In genomic region chr5:100950975-100951374, GRCh38 we compare ENCODE assay signal across 20 cellular contexts. TPM values are rescaled to one million over a fixed set of nuclear protein-coding genes. Genes with fewer than 3 reads are reported as not detected.
A peak's percentile ranks its signal among the peaks of the same experiment; 100 is the strongest.
DNase-seq lines count a peak whose midpoint lies in the region; ATAC-seq, FAIRE-seq and TF ChIP-seq lines count a peak whose summit lies in the region.
"Had no signal": no experiment of that assay in that cellular context is flagged by ENCODE, and none has a peak within 500 bp of the region (broad histone marks: within the 10 kb centered on the region; RNA-seq: fewer than 3 reads in every experiment).

No MANE protein-coding gene starts in this region.

- no peak overlapping the region for H4K8ac ChIP-seq in H1 (ENCODE audit: extremely low read depth, insufficient read depth, low read length)

- no peaks in the 10 kb centered on the region for H3K79me2 ChIP-seq in H1 (ENCODE audit: control insufficient read depth in 1 of 2, insufficient read depth in 2 of 2, low read length in 2 of 2)

- DNase-seq in SIG-M5 treated with dmso at 0.1 percent for 504 hours (lab: John Stamatoyannopoulos, UW; ENCODE audit: unreplicated experiment) = peak; percentile 72
- DNase-seq in SIG-M5 (lab: John Stamatoyannopoulos, UW) = no peak
- peak; percentile 90 for DNase-seq in NOMO-1 treated with DMSO at 0.1 percent for 48 hours (lab: John Stamatoyannopoulos, UW; ENCODE audit: unreplicated experiment)
- no peak for DNase-seq in H1 (ENCODE audit: low read depth in 1 of 2, low spot score in 2 of 2)
- DNase-seq in pons (ENCODE audit: low spot score) = peak; percentile 31
- no peak for DNase-seq in T-helper 2 cell
- no peak for DNase-seq in testis
- DNase-seq: KG1, MG63, NCI-H1436, NCI-H2029 treated with DMSO at 0.1 percent for 48 hours, NCI-H526 had no signal

- POLR2A ChIA-PET in H1 (lab: Charles Lee; ENCODE audit: partially characterized antibody) = no interaction called here

- H3K56ac ChIP-seq in H1 (replicated peaks; ENCODE audit: insufficient read length, low read depth, low read length) = no peak overlapping the region

- H3K27me3 ChIP-seq in H1 (replicated peaks in 1 of 4; ENCODE audit: control insufficient read depth in 3 of 4, extremely low read depth in 1 of 4, insufficient read depth in 3 of 4, low read length in 3 of 4) (no peaks in the 10 kb centered on the region), testis (no peaks in the 10 kb centered on the region)
- H3K27me3 ChIP-seq: MG63 had no signal

- H3K4me2 ChIP-seq in H1 (ENCODE audit: insufficient read depth in 1 of 2, low read depth in 2 of 2, low read length in 2 of 2) = no peak overlapping the region

- no peak overlapping the region for H2BK12ac ChIP-seq in H1 (ENCODE audit: low read depth, low read length)

- H2BK15ac ChIP-seq in H1 (ENCODE audit: low read length) = no peak overlapping the region

- ATAC-seq in GM21360 (IDR thresholded peaks at IDR 0.05; ENCODE audit: unreplicated experiment) = no peak
- ATAC-seq: GM12878, Panc1, Right ventricle myocardium inferior had no signal

- H3K4ac ChIP-seq in H1 (replicated peaks; ENCODE audit: insufficient read length, low read depth, low read length) = no peak overlapping the region

- no peak for TF ChIP-seq EP300 in H1 (IDR thresholded peaks at IDR 0.05; ENCODE audit: borderline replicate concordance in 1 of 2, low read depth in 2 of 2, low read length in 2 of 2)

- intact Hi-C loops in testis (cut with DNase I; ENCODE audit: low total_unique reads) = no loop called here

- H2AFZ ChIP-seq in H1 (ENCODE audit: low read length) = 0 out of 2 replicates have a peak overlapping the region, but pooled peaks have one; percentile 4

- CTCF ChIA-PET in H1 (lab: Charles Lee; ENCODE audit: partially characterized antibody) = interaction anchor here (0.6 kb wide), 1 partner anchor 306 kb away, joined by 3 read pairs; no protein-coding TSS in a partner anchor

- no peaks in the 10 kb centered on the region for H4K20me1 ChIP-seq in H1 (replicated peaks in 1 of 2; ENCODE audit: control insufficient read depth in 1 of 2, insufficient read depth in 2 of 2, low read length in 2 of 2)

- H2BK5ac ChIP-seq in H1 (ENCODE audit: low read depth, low read length) = no peak overlapping the region

- H3K36me3 ChIP-seq in H1 (ENCODE audit: control insufficient read depth in 2 of 4, insufficient read depth in 4 of 4, low read length in 3 of 4) (no peaks in the 10 kb centered on the region), testis (ENCODE audit: low read depth, missing control alignments) (no peaks in the 10 kb centered on the region)
- H3K36me3 ChIP-seq: MG63 had no signal

- H3K4me3 ChIP-seq in H1 (ENCODE audit: extremely low read depth in 1 of 4, insufficient read depth in 2 of 4, low read depth in 3 of 4, low read length in 4 of 4) = no peak overlapping the region
- H3K4me3 ChIP-seq in testis = no peak overlapping the region
- H3K4me3 ChIP-seq: GM12878, MG63 had no signal

- TF ChIP-seq POLR2A in H1 (IDR thresholded peaks at IDR 0.05; ENCODE audit: control extremely low read depth in 1 of 2, low read depth in 2 of 2, low read length in 2 of 2) (no peak), testis (IDR thresholded peaks at IDR 0.05) (no peak)

- H3K4me1 ChIP-seq in H1 (replicated peaks in 1 of 4; ENCODE audit: control insufficient read depth in 3 of 4, insufficient read depth in 4 of 4, low read length in 3 of 4) (no peaks in the 10 kb centered on the region), testis (no peaks in the 10 kb centered on the region)

- FAIRE-seq in H1 (lab: Jason Lieb, UNC) = no peak
- FAIRE-seq: GM18507 had no signal

- no peak overlapping the region for H2AK5ac ChIP-seq in H1 (ENCODE audit: low read depth, low read length)

- TF ChIP-seq CTCF in H1 (IDR thresholded peaks at IDR 0.05; ENCODE audit: control extremely low read depth in 1 of 3, insufficient read depth in 1 of 3, low read depth in 1 of 3, low read length in 3 of 3) (no peak), testis (IDR thresholded peaks at IDR 0.05) (no peak)

- H3K23ac ChIP-seq in H1 (ENCODE audit: insufficient read length) = no peak overlapping the region

- H3K79me1 ChIP-seq in H1 (ENCODE audit: low read depth, low read length) = no peaks in the 10 kb centered on the region

- H3K9ac ChIP-seq in H1 (replicated peaks in 1 of 4; ENCODE audit: extremely low read depth in 1 of 4, low read depth in 3 of 4, low read length in 3 of 4) = no peak overlapping the region

- H3K23me2 ChIP-seq in H1 (ENCODE audit: low read depth, low read length) = no peaks in the 10 kb centered on the region

- H3K14ac ChIP-seq in H1 (ENCODE audit: insufficient read length) = no peak overlapping the region

- no peak overlapping the region for H3K27ac ChIP-seq in H1 (ENCODE audit: low read depth, low read length)
- no peak overlapping the region for H3K27ac ChIP-seq in testis
- H3K27ac ChIP-seq: 22Rv1, C4-2B had no signal

- H4K91ac ChIP-seq in H1 (replicated peaks; ENCODE audit: insufficient read length, low read length) = no peak overlapping the region

- no peaks in the 10 kb centered on the region for H3K9me3 ChIP-seq in H1 (ENCODE audit: insufficient read depth in 2 of 2, low read depth in 1 of 2, low read length in 1 of 2)
- no peaks in the 10 kb centered on the region for H3K9me3 ChIP-seq in testis
- H3K9me3 ChIP-seq: MG63 had no signal

- H3K18ac ChIP-seq in H1 (ENCODE audit: extremely low read depth, low read length) = no peak overlapping the region

- no peak overlapping the region for H2BK120ac ChIP-seq in H1 (replicated peaks; ENCODE audit: low read depth, low read length)

- no peak overlapping the region for H2BK20ac ChIP-seq in H1 (ENCODE audit: low read length)

- WGBS in H1 (ENCODE audit: extremely low coverage in 1 of 2, insufficient coverage in 1 of 2, insufficient read length in 1 of 2, insufficient replicate concordance in 2 of 2, low coverage in 1 of 2, low lambda C conversion rate in 2 of 2, missing lambda C conversion rate in 1 of 2), 2 experiments = 97% methylated on average over 3 of the region's 4 CpGs; no CpG with 5 or more reads in 1 of the 2 experiments
- WGBS in testis, 2 donors = 56 to 65% methylated on average over 4 of the region's 4 CpGs

- no peak overlapping the region for H4K5ac ChIP-seq in H1 (ENCODE audit: insufficient read length, low read depth, low read length)

- no peak for TF ChIP-seq RAD21 in H1 (IDR thresholded peaks at IDR 0.05 in 1 of 2, conservative IDR thresholded peaks at IDR 0.05 in 1 of 2; ENCODE audit: low read depth in 2 of 2, low read length in 2 of 2)

TF ChIP-seq in H1, 55 proteins besides CTCF, POLR2A, EP300 and RAD21:
- TF ChIP-seq BCL11A (IDR thresholded peaks at IDR 0.05; ENCODE audit: low read depth in 2 of 2, low read length in 2 of 2) (no peak), GTF2F1 (IDR thresholded peaks at IDR 0.05; ENCODE audit: borderline replicate concordance, low read depth, low read length) (no peak), SRF (IDR thresholded peaks at IDR 0.05; ENCODE audit: low read depth, low read length) (no peak), SIRT6 (IDR thresholded peaks at IDR 0.05; ENCODE audit: low read length) (no peak), SP2 (IDR thresholded peaks at IDR 0.05; ENCODE audit: low read length) (no peak)
- TF ChIP-seq, protein P1, sequence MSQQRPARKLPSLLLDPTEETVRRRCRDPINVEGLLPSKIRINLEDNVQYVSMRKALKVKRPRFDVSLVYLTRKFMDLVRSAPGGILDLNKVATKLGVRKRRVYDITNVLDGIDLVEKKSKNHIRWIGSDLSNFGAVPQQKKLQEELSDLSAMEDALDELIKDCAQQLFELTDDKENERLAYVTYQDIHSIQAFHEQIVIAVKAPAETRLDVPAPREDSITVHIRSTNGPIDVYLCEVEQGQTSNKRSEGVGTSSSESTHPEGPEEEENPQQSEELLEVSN (IDR thresholded peaks at IDR 0.05) = no peak

RNA-seq across cellular contexts. Expression of gene ST8SIA4, which starts 47.9 kb away (rescaled TPM):
- total RNA-seq in H1 (2021; fragmentation: NEBNext Ultra II Directional; extraction: Animal tissue kit (Norgen Biotek cat#: 25700)) = 0.50 and 0.77 TPM in 2 replicates
- polyA plus RNA-seq in H1 (2011; rRNA removed) = 0.02 and 0.08 TPM in 2 replicates
- 0.06 TPM for polyA plus RNA-seq in H1 (2011; cell fraction: cytosol; rRNA removed)
- polyA plus RNA-seq in H1 (2011; cell fraction: nucleus; rRNA removed) = 0.24 TPM
- polyA plus RNA-seq in H1 (2012, experiment 1 of 2) = 0.09 to 0.19 TPM (median 0.11 TPM) in 4 replicates
- not detected for polyA plus RNA-seq in H1 (2012, experiment 2 of 2)
- 0.24 TPM for polyA plus RNA-seq in H1 (2013, experiment 1 of 2)
- polyA plus RNA-seq in H1 (2013, experiment 2 of 2) = 0.50 TPM
- 0.12 and 0.22 TPM in 2 replicates for polyA minus RNA-seq in H1 (2011; rRNA and poly(A)+ RNA removed)
- polyA minus RNA-seq in H1 (2011; cell fraction: cytosol; rRNA and poly(A)+ RNA removed) = 2.0 TPM
- not detected for polyA minus RNA-seq in H1 (2011; cell fraction: nucleus; rRNA and poly(A)+ RNA removed)
- total RNA-seq in testis = under 1 TPM; 0.39 to 0.93 TPM
- polyA plus RNA-seq in testis (ENCODE audit: insufficient read depth, low read depth, low replicate concordance) = 0.94 TPM
- total RNA-seq: G401 had no signal

Comparison
In these comparisons a context has a peak if more than half of its experiments do, and no peak if none do; other contexts are left out.
1. DNase-seq: peak in SIG-M5 treated with dmso at 0.1 percent for 504 hours (single experiment), NOMO-1 treated with DMSO at 0.1 percent for 48 hours (single experiment) and pons (single experiment); none in SIG-M5 (single experiment), H1 (0 of 2), T-helper 2 cell (0 of 5) and testis (single experiment).